ENCODE assay signal across 30 cellular contexts in the genomic region with DNA sequence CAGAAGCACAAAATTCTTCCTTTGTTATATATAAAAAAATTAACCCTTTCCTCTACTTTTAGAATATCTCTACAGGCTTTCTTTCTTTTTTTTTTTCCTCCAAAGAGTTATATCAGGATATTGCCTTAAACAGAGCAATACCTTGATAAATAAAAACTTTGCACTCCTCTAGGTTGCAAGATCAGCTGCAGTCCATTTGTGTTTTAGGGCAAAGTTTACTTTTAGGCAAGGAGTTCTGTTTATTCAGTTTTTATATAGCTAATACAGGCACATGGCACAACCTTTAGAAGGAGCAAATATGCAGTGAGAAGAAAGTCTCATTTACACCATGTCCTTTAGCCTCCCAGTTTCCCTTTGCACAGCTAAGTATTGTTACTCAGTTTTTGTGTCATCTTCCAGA. TPM values are rescaled to one million over a fixed set of nuclear protein-coding genes. Genes with fewer than 3 reads are reported as not detected.
"Had no signal": no experiment of that assay in that cellular context is flagged by ENCODE, and none has a peak within 500 bp of the region (broad histone marks: within the 10 kb centered on the region; RNA-seq: fewer than 3 reads in every experiment).

No MANE protein-coding gene starts in this region.

- H3K9ac ChIP-seq: parathyroid adenoma had no signal

- ATAC-seq: naive thymus-derived CD8-positive, alpha-beta T cell; natural killer cell treated with Interleukin-12 subunit alpha and Interleukin-12 subunit beta and Interleukin-15 and Interleukin-18, amount 100 ng/mL, for 72 hours; psoas muscle; right cardiac atrium; sciatic nerve; stimulated activated memory B cell treated with anti-CD40 and anti-IgM and Interleukin-4, amounts not matched to agents 10 μg/mL and 1 μg/mL and 100 μg/mL, for 72 hours; stimulated activated naive CD8-positive, alpha-beta T cell treated with anti-CD3 and anti-CD28 coated beads, Interleukin-15, amount 100 ng/mL, for 72 hours; stimulated activated naive CD8-positive, alpha-beta T cell treated with anti-CD3 and anti-CD28 coated beads, Interleukin-15, Interleukin-2, amounts not matched to agents 100 U/mL and 50 U/mL, for 24 hours; upper lobe of right lung had no signal

- H3K4me1 ChIP-seq: parathyroid adenoma, psoas muscle, spleen, suprapubic skin, testis, tibial artery, upper lobe of right lung, uterus had no signal

- H3K27me3 ChIP-seq: neutrophil, ovary, spleen, suprapubic skin, testis, tibial artery, transverse colon, upper lobe of right lung, uterus had no signal

- H3K36me3 ChIP-seq: ovary, suprapubic skin, transverse colon, upper lobe of right lung, uterus had no signal

- H3K27ac ChIP-seq: neutrophil, ovary, parathyroid adenoma, psoas muscle, skin epidermis, spleen, suprapubic skin, testis, tibial artery, transverse colon, upper lobe of right lung, uterus had no signal

- H3K4me3 ChIP-seq: ovary, psoas muscle, skin epidermis, smooth muscle cell, spleen, suprapubic skin, testis, tibial artery, transverse colon, upper lobe of right lung, uterus had no signal

- DNase-seq: naive thymus-derived CD8-positive, alpha-beta T cell; nephron progenitor cell; occipital lobe; ovary; posterior cingulate gyrus; psoas muscle; right cardiac atrium; spleen; stimulated activated CD4-positive, alpha-beta T cell treated with anti-CD3 and anti-CD28 coated beads, Interleukin-12 subunit alpha, Interleukin-12 subunit beta, amount 100 ng/mL, for 4 hours; stimulated activated CD4-positive, alpha-beta T cell treated with anti-CD3 and anti-CD28 coated beads, Interleukin-1b, Interleukin-23, amount 100 ng/mL, for 48 hours; stimulated activated CD4-positive, alpha-beta T cell treated with anti-CD3 and anti-CD28 coated beads, Interleukin-4, amount 100 ng/mL, for 1 hour; stimulated activated CD4-positive, alpha-beta T cell treated with anti-CD3 and anti-CD28 coated beads, Interleukin-4, amount 100 ng/mL, for 4 hours; stimulated activated CD8-positive, alpha-beta memory T cell treated with anti-CD3 and anti-CD28 coated beads, Interleukin-4, amount 100 ng/mL, for 48 hours; stimulated activated naive CD4-positive, alpha-beta T cell; stimulated activated naive CD8-positive, alpha-beta T cell treated with anti-CD3 and anti-CD28 coated beads, Interleukin-15, amount 100 ng/mL, for 72 hours; stimulated activated naive CD8-positive, alpha-beta T cell treated with anti-CD3 and anti-CD28 coated beads, Interleukin-15, Interleukin-2, amounts not matched to agents 100 U/mL and 50 U/mL, for 24 hours; substantia nigra; testis; tibial artery; upper lobe of right lung; uterus had no signal

- H3K9me3 ChIP-seq: neutrophil, testis, transverse colon had no signal

RNA-seq across cellular contexts. Expression of a gene that starts 10.3 kb away (rescaled TPM):
- total RNA-seq: naive thymus-derived CD8-positive, alpha-beta T cell had no signal
- polyA plus RNA-seq: naive thymus-derived CD8-positive, alpha-beta T cell had no signal

RNA-seq across cellular contexts. Expression of a gene that starts 40.1 kb away (rescaled TPM):
- polyA plus RNA-seq: naive thymus-derived CD8-positive, alpha-beta T cell had no signal
